In the genomic region with DNA sequence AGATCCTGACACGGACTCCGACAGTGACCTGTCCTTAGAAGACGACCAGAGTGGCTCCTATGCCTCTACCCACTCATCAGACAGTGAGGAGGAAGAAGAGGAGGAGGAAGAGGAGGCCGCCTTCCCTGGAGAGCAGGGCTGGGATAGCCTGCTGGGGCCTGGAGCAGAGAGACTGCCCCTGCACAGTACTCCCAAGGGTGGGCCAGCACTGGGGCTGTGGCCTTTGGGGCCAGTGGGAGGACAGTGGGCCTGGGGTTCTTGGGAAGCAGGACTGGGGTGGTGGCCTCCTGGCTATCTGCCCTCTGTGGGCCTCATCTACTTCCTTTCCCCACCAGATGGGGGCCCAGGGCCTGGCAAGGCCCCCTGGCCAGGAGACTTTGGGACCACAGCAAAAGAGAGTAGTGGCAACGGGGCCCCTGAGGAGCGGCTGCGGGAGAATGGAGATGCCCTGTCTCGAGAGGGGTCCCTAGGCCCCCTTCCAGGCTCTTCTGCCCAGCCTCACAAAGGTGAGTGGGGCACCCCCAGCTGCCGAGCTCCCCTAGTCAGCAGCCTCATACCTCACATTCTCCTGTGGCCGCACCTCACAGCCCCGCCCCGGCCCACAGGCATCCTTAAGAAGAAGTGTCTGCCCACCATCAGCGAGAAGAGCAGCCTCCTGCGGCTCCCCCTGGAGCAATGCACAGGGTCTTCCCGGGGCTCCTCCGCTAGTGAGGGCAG, we compare ENCODE assay signal across 23 cellular contexts. TPM values are rescaled to one million over a fixed set of nuclear protein-coding genes. Genes with fewer than 3 reads are reported as not detected.
DNase-seq lines count a peak whose midpoint lies in the region; ATAC-seq and TF ChIP-seq lines count a peak whose summit lies in the region.
"Had no signal": no experiment of that assay in that cellular context is flagged by ENCODE, and none has a peak within 500 bp of the region (broad histone marks: within the 10 kb centered on the region; RNA-seq: fewer than 3 reads in every experiment).

No MANE protein-coding gene starts in this region.

- H3K4me1 ChIP-seq in HCT116 (ENCODE audit: control insufficient read depth in 1 of 2, insufficient read depth in 2 of 2, low read length in 2 of 2) (peaks cover 35 to 47% of the 10 kb centered on the region in 2 experiments), RWPE2 (ENCODE audit: insufficient read depth, poor library complexity, severe bottlenecking) (peaks cover 31% of the 10 kb centered on the region), foreskin keratinocyte (peaks cover 16% of the 10 kb centered on the region)
- no peaks in the 10 kb centered on the region for H3K4me1 ChIP-seq in naive thymus-derived CD4-positive, alpha-beta T cell (ENCODE audit: control insufficient read depth in 2 of 2, insufficient read depth in 2 of 2, low read length in 2 of 2)

- intact Hi-C loops in HCT116 (cut with micrococcal nuclease): no loop called here
- intact Hi-C loops in naive thymus-derived CD4-positive, alpha-beta T cell (cut with micrococcal nuclease): no loop called here

- ATAC-seq in HCT116 (peak; percentile 30; the same call in 1 of the 2 replicates), RWPE2 (ENCODE audit: low read depth) (peak; percentile 61), foreskin keratinocyte (peak; percentile 20)
- no peak for ATAC-seq in naive thymus-derived CD4-positive, alpha-beta T cell

- H3K36me3 Mint-ChIP-seq in naive thymus-derived CD4-positive, alpha-beta T cell: peaks cover 0 to 4% (median 0%) of the 10 kb centered on the region in 5 donors
- H3K36me3 Mint-ChIP-seq: activated naive CD8-positive, alpha-beta T cell treated with anti-CD3 and anti-CD28 coated beads for 36 hours; memory B cell had no signal

- H3K4me3 Mint-ChIP-seq in naive thymus-derived CD4-positive, alpha-beta T cell: no peak overlapping the region
- H3K4me3 Mint-ChIP-seq: activated CD4-positive, alpha-beta T cell treated with anti-CD3 and anti-CD28 coated beads, Interleukin-2, amount 10 ng/mL, durations not matched to agents 24 days and 14 days; activated naive CD8-positive, alpha-beta T cell treated with anti-CD3 and anti-CD28 coated beads for 36 hours; memory B cell had no signal

- no peaks in the 10 kb centered on the region for H3K9me2 ChIP-seq in HCT116 (ENCODE audit: insufficient read depth)

- BruUV-seq in HCT116 (replicated peaks; lab: Mats Ljungman, UMichigan): no TSS peak

- H3K27ac Mint-ChIP-seq in naive thymus-derived CD4-positive, alpha-beta T cell: no peak overlapping the region
- H3K27ac Mint-ChIP-seq: activated CD4-positive, alpha-beta T cell treated with anti-CD3 and anti-CD28 coated beads, Interleukin-2, amount 10 ng/mL, durations not matched to agents 24 days and 14 days; activated naive CD8-positive, alpha-beta T cell treated with anti-CD3 and anti-CD28 coated beads for 36 hours; memory B cell had no signal

- no peak for TF ChIP-seq RAD21 in HCT116 (IDR thresholded peaks at IDR 0.05; ENCODE audit: low read depth)

- H3K27ac ChIP-seq in HCT116 (ENCODE audit: low read depth, low read length) (no peak overlapping the region), RWPE2 (ENCODE audit: poor library complexity, severe bottlenecking) (peak overlapping the region; percentile 83), foreskin keratinocyte (peak overlapping the region; percentile 69), skin epidermis (peak overlapping the region in 11 of 21 experiments; percentile 6 to 82 (median 67))
- H3K27ac ChIP-seq in naive thymus-derived CD4-positive, alpha-beta T cell (ENCODE audit: low read depth, low read length): no peak overlapping the region
- H3K27ac ChIP-seq: SJSA1 had no signal

- no peaks in the 10 kb centered on the region for H3K79me2 ChIP-seq in HCT116 (ENCODE audit: insufficient read depth, low read length)

- H3K36me3 ChIP-seq in HCT116 (ENCODE audit: control insufficient read depth in 1 of 2, insufficient read depth in 2 of 2, low read length in 2 of 2) (peaks cover 0 to 2% of the 10 kb centered on the region in 2 experiments; a peak in 1 of 4 replicates), RWPE2 (ENCODE audit: low read depth) (peaks cover 12% of the 10 kb centered on the region)
- H3K36me3 ChIP-seq in naive thymus-derived CD4-positive, alpha-beta T cell (ENCODE audit: control insufficient read depth in 2 of 3, insufficient read depth in 3 of 3, low read length in 3 of 3): no peaks in the 10 kb centered on the region

- RAD21 ChIA-PET in HCT116 (lab: Charles Lee; ENCODE audit: low non-redundant PET in 1 of 2, low total read pairs in 2 of 2, uncharacterized antibody in 2 of 2, unreplicated experiment in 2 of 2): no interaction called here

- CTCF ChIA-PET in HCT116 (lab: Charles Lee): no interaction called here
- CTCF ChIA-PET in naive thymus-derived CD4-positive, alpha-beta T cell (lab: Charles Lee): interaction anchor here (0.7 kb wide), 1 partner anchor 262 kb away, joined by 3 read pairs; no protein-coding TSS in a partner anchor

- H3K9me3 Mint-ChIP-seq in naive thymus-derived CD4-positive, alpha-beta T cell: no peaks in the 10 kb centered on the region
- H3K9me3 Mint-ChIP-seq: activated CD4-positive, alpha-beta T cell treated with anti-CD3 and anti-CD28 coated beads, Interleukin-2, amount 10 ng/mL, durations not matched to agents 24 days and 14 days; activated naive CD8-positive, alpha-beta T cell treated with anti-CD3 and anti-CD28 coated beads for 36 hours; memory B cell; nephron had no signal

- peaks cover 0 to 10% (median 5%) of the 10 kb centered on the region in 7 donors for H3K4me1 Mint-ChIP-seq in naive thymus-derived CD4-positive, alpha-beta T cell

- peak overlapping the region; percentile 48 for H3K4me2 ChIP-seq in HCT116 (ENCODE audit: low read length)

- TF ChIP-seq POLR2A in HCT116 (IDR thresholded peaks at IDR 0.05; ENCODE audit: borderline replicate concordance, extremely low read depth, insufficient read depth, insufficient read length) (no peak), erythroblast (IDR thresholded peaks at IDR 0.05; ENCODE audit: low read length) (no peak)

- H3K9me3 ChIP-seq in HCT116 (ENCODE audit: control insufficient read depth in 1 of 2, insufficient read depth in 1 of 2, low read depth in 1 of 2, low read length in 2 of 2): no peaks in the 10 kb centered on the region
- H3K9me3 ChIP-seq in RWPE2 (ENCODE audit: severe bottlenecking): no peaks in the 10 kb centered on the region
- H3K9me3 ChIP-seq in naive thymus-derived CD4-positive, alpha-beta T cell (ENCODE audit: control insufficient read depth in 2 of 3, low read length in 3 of 3): no peaks in the 10 kb centered on the region
- H3K9me3 ChIP-seq: SJSA1 had no signal

- no peak overlapping the region for H2AFZ ChIP-seq in HCT116 (ENCODE audit: low read depth, low read length, poor library complexity, severe bottlenecking)

- H3K27me3 ChIP-seq in HCT116 (ENCODE audit: insufficient read depth, low read length): no peaks in the 10 kb centered on the region
- H3K27me3 ChIP-seq in RWPE2 (ENCODE audit: insufficient read depth, poor library complexity, severe bottlenecking): no peaks in the 10 kb centered on the region
- H3K27me3 ChIP-seq in foreskin keratinocyte: no peaks in the 10 kb centered on the region
- H3K27me3 ChIP-seq in naive thymus-derived CD4-positive, alpha-beta T cell (ENCODE audit: control insufficient read depth in 2 of 2, insufficient read depth in 2 of 2, low read length in 2 of 2): no peaks in the 10 kb centered on the region
- H3K27me3 ChIP-seq: SJSA1 had no signal

- H3K4me3 ChIP-seq in HCT116 (replicated peaks in 1 of 2; ENCODE audit: low read depth in 1 of 2, low read length in 2 of 2): no peak overlapping the region
- peak overlapping the region; percentile 4 for H3K4me3 ChIP-seq in RWPE2 (ENCODE audit: severe bottlenecking)
- H3K4me3 ChIP-seq in skin epidermis: no peak overlapping the region
- no peak overlapping the region for H3K4me3 ChIP-seq in naive thymus-derived CD4-positive, alpha-beta T cell (ENCODE audit: low read length)
- H3K4me3 ChIP-seq: SJSA1 had no signal

- DNase-seq in HCT116 (ENCODE audit: low read depth, low spot score): no peak
- peak; percentile 72 for DNase-seq in RWPE2 (ENCODE audit: low spot score)
- peak in 1 of 2 donors; percentile 48 for DNase-seq in foreskin keratinocyte
- no peak for DNase-seq in naive thymus-derived CD4-positive, alpha-beta T cell
- no peak for DNase-seq in activated T-cell treated with anti-CD3 and anti-CD28 coated beads, Interleukin-2, amount 50 U/mL, for 48 hours
- DNase-seq in DMS114 treated with DMSO at 0.1 percent for 48 hours (lab: John Stamatoyannopoulos, UW; ENCODE audit: unreplicated experiment): no peak
- no peak for DNase-seq in erythroblast (lab: John Stamatoyannopoulos, UW)
- DNase-seq: activated CD4-positive, alpha-beta T cell treated with anti-CD3 and anti-CD28 coated beads, Interleukin-2, amount 10 ng/mL, durations not matched to agents 24 days and 14 days; activated naive CD8-positive, alpha-beta T cell treated with anti-CD3 and anti-CD28 coated beads for 36 hours; activated T-cell treated with anti-CD3 and anti-CD28 coated beads for 4 hours; DMS153; effector memory CD4-positive, alpha-beta T cell; HCEC 1CT; NCI-H1694 treated with DMSO at 0.1 percent for 48 hours; NCI-H446; T-helper 9 cell had no signal

- no peaks in the 10 kb centered on the region for H4K20me1 ChIP-seq in HCT116 (ENCODE audit: insufficient read depth)

- no peaks in the 10 kb centered on the region for H3K27me3 Mint-ChIP-seq in naive thymus-derived CD4-positive, alpha-beta T cell
- H3K27me3 Mint-ChIP-seq: activated CD4-positive, alpha-beta T cell treated with anti-CD3 and anti-CD28 coated beads, Interleukin-2, amount 10 ng/mL, durations not matched to agents 24 days and 14 days; activated naive CD8-positive, alpha-beta T cell treated with anti-CD3 and anti-CD28 coated beads for 36 hours had no signal

- TF ChIP-seq CTCF in HCT116 (IDR thresholded peaks at IDR 0.05 in 2 of 3, conservative IDR thresholded peaks at IDR 0.05 in 1 of 3; ENCODE audit: borderline replicate concordance in 1 of 3, insufficient read depth in 1 of 3, low read depth in 2 of 3, low read length in 2 of 3) (no peak), RWPE2 (IDR thresholded peaks at IDR 0.05; ENCODE audit: poor library complexity, severe bottlenecking) (no peak), foreskin keratinocyte (conservative IDR thresholded peaks at IDR 0.05) (no peak)

- POLR2A ChIA-PET in HCT116 (lab: Charles Lee): no interaction called here
- POLR2A ChIA-PET in naive thymus-derived CD4-positive, alpha-beta T cell (lab: Charles Lee): no interaction called here

- H3K9ac ChIP-seq in HCT116 (ENCODE audit: low read length): no peak overlapping the region; the same call in 1 of the 2 replicates

RNA-seq across cellular contexts. Expression of a gene that starts 10.0 kb away (rescaled TPM):
- total RNA-seq in HCT116 (2021; ENCODE audit: unreplicated experiment) (44.8 TPM), foreskin keratinocyte (26.6 and 33.5 TPM in 2 replicates)
- 33.0 and 47.9 TPM in 2 replicates for polyA plus RNA-seq in HCT116 (2012)
- polyA plus RNA-seq in foreskin keratinocyte: 24.0 and 33.7 TPM in 2 replicates
- total RNA-seq in naive thymus-derived CD4-positive, alpha-beta T cell: 10 to 100 TPM in 1 of 5 experiments, 1 to 10 TPM in 1, under 1 TPM in 2, not detected in 1; 0.38 to 16.1 (median 1.3) TPM
- under 1 TPM in 1 of 2 donors, not detected in 1; 0.67 TPM for polyA plus RNA-seq in naive thymus-derived CD4-positive, alpha-beta T cell

RNA-seq across cellular contexts. Expression of a gene that starts 23.6 kb away (rescaled TPM):
- total RNA-seq in HCT116 (2021; ENCODE audit: unreplicated experiment): 17.1 TPM
- polyA plus RNA-seq in HCT116 (2012): 12.6 and 14.1 TPM in 2 replicates
- 14.1 and 16.0 TPM in 2 replicates for total RNA-seq in foreskin keratinocyte
- 7.9 and 8.1 TPM in 2 replicates for polyA plus RNA-seq in foreskin keratinocyte
- total RNA-seq in naive thymus-derived CD4-positive, alpha-beta T cell: 1 to 10 TPM; 3.0 to 6.4 (median 3.2) TPM
- 1 to 10 TPM in 1 of 2 donors, under 1 TPM in 1; 0.17 to 1.3 TPM for polyA plus RNA-seq in naive thymus-derived CD4-positive, alpha-beta T cell

RNA-seq across cellular contexts. Expression of a gene that starts 33.8 kb away (rescaled TPM):
- total RNA-seq in HCT116 (2021; ENCODE audit: unreplicated experiment) (1.0 TPM), foreskin keratinocyte (1.1 and 1.2 TPM in 2 replicates)
- polyA plus RNA-seq in HCT116 (2012): not detected in 2 replicates
- 1.7 TPM in 2 replicates for polyA plus RNA-seq in foreskin keratinocyte
- total RNA-seq in naive thymus-derived CD4-positive, alpha-beta T cell: not detected
- not detected for polyA plus RNA-seq in naive thymus-derived CD4-positive, alpha-beta T cell
- total RNA-seq: activated CD4-positive, alpha-beta T cell treated with anti-CD3 and anti-CD28 coated beads, Interleukin-2, amount 10 ng/mL, durations not matched to agents 24 days and 14 days; activated naive CD8-positive, alpha-beta T cell treated with anti-CD3 and anti-CD28 coated beads for 36 hours; fibroblast of villous mesenchyme; renal cortical epithelial cell; SJSA1; subcutaneous adipose tissue had no signal

RNA-seq across cellular contexts. Expression of a gene that starts 59.3 kb away (rescaled TPM):
- 206 TPM for total RNA-seq in HCT116 (2021; ENCODE audit: unreplicated experiment)
- 270 and 310 TPM in 2 replicates for polyA plus RNA-seq in HCT116 (2012)
- 225 and 279 TPM in 2 replicates for total RNA-seq in foreskin keratinocyte
- 189 and 238 TPM in 2 replicates for polyA plus RNA-seq in foreskin keratinocyte
- total RNA-seq in naive thymus-derived CD4-positive, alpha-beta T cell: 100 to 1,000 TPM; 110 to 173 (median 135) TPM
- polyA plus RNA-seq in naive thymus-derived CD4-positive, alpha-beta T cell: 100 to 1,000 TPM; 134 to 179 TPM

Comparison
In these comparisons a context has a peak if more than half of its experiments do, and no peak if none do; other contexts are left out.
1. H3K27ac ChIP-seq: peak in RWPE2 (single experiment), foreskin keratinocyte (single experiment) and skin epidermis (11 of 21); none in HCT116 (single experiment) and naive thymus-derived CD4-positive, alpha-beta T cell (single experiment).